Comparison of ENCODE assay signal across 28 cellular contexts in genomic region chr2:19288291-19288690, GRCh38.
"Had no signal": no experiment of that assay in that cellular context is flagged by ENCODE, and none has a peak within 500 bp of the region (broad histone marks: within the 10 kb centered on the region; RNA-seq: fewer than 3 reads in every experiment).

No MANE protein-coding gene starts in this region.

- H3K27ac Mint-ChIP-seq: stimulated activated effector memory CD8-positive, alpha-beta T cell treated with anti-CD3 and anti-CD28 coated beads, Interleukin-12 subunit alpha, Interleukin-12 subunit beta, amount 100 ng/mL, for 72 hours; stimulated activated memory B cell treated with anti-CD40 and anti-IgM and Interleukin-4, amounts not matched to agents 10 μg/mL and 1 μg/mL and 100 μg/mL, for 72 hours; stimulated activated naive B cell treated with anti-CD40 and anti-IgM and Interleukin-4, amounts not matched to agents 10 μg/mL and 1 μg/mL and 100 μg/mL, for 72 hours; stimulated activated naive CD8-positive, alpha-beta T cell treated with anti-CD3 and anti-CD28 coated beads, Interleukin-15, amount 100 ng/mL, for 72 hours; stimulated activated naive CD8-positive, alpha-beta T cell treated with anti-CD3 and anti-CD28 coated beads, Interleukin-15, Interleukin-2, amounts not matched to agents 100 ng/mL and 50 ng/mL, for 24 hours; type B pancreatic cell had no signal

- H3K4me3 Mint-ChIP-seq: stimulated activated effector memory CD8-positive, alpha-beta T cell treated with anti-CD3 and anti-CD28 coated beads, Interleukin-12 subunit alpha, Interleukin-12 subunit beta, amount 100 ng/mL, for 72 hours; stimulated activated memory B cell treated with anti-CD40 and anti-IgM and Interleukin-4, amounts not matched to agents 10 μg/mL and 1 μg/mL and 100 μg/mL, for 72 hours; stimulated activated naive B cell treated with anti-CD40 and anti-IgM and Interleukin-4, amounts not matched to agents 10 μg/mL and 1 μg/mL and 100 μg/mL, for 72 hours; stimulated activated naive CD8-positive, alpha-beta T cell treated with anti-CD3 and anti-CD28 coated beads, Interleukin-15, amount 100 ng/mL, for 72 hours; stimulated activated naive CD8-positive, alpha-beta T cell treated with anti-CD3 and anti-CD28 coated beads, Interleukin-15, Interleukin-2, amounts not matched to agents 100 ng/mL and 50 ng/mL, for 24 hours; type B pancreatic cell had no signal

- H3K4me3 ChIP-seq: stomach, suprapubic skin, testis, thoracic aorta, thyroid gland, tibial artery, tibial nerve, transverse colon, upper lobe of left lung, upper lobe of right lung, uterus, vagina had no signal

- H3K36me3 Mint-ChIP-seq: stimulated activated effector memory CD8-positive, alpha-beta T cell treated with anti-CD3 and anti-CD28 coated beads, Interleukin-12 subunit alpha, Interleukin-12 subunit beta, amount 100 ng/mL, for 72 hours; stimulated activated naive B cell treated with anti-CD40 and anti-IgM and Interleukin-4, amounts not matched to agents 10 μg/mL and 1 μg/mL and 100 μg/mL, for 72 hours; type B pancreatic cell had no signal

- H3K27me3 ChIP-seq: stomach, suprapubic skin, testis, thyroid gland, tibial artery, tibial nerve, transverse colon, upper lobe of left lung, upper lobe of right lung, uterus, vagina had no signal

- ATAC-seq: stimulated activated effector memory CD8-positive, alpha-beta T cell treated with anti-CD3 and anti-CD28 coated beads, Interleukin-12 subunit alpha, Interleukin-12 subunit beta, amount 100 ng/mL, for 72 hours; stimulated activated memory B cell treated with anti-CD40 and anti-IgM and Interleukin-4, amounts not matched to agents 10 μg/mL and 1 μg/mL and 100 μg/mL, for 72 hours; stimulated activated naive B cell treated with anti-CD40 and anti-IgM and Interleukin-4, amounts not matched to agents 10 μg/mL and 1 μg/mL and 100 μg/mL, for 72 hours; stimulated activated naive CD8-positive, alpha-beta T cell treated with anti-CD3 and anti-CD28 coated beads, Interleukin-15, amount 100 ng/mL, for 72 hours; stimulated activated naive CD8-positive, alpha-beta T cell treated with anti-CD3 and anti-CD28 coated beads, Interleukin-15, Interleukin-2, amounts not matched to agents 100 U/mL and 50 U/mL, for 24 hours; upper lobe of right lung had no signal

- H3K27me3 Mint-ChIP-seq: stimulated activated naive B cell treated with anti-CD40 and anti-IgM and Interleukin-4, amounts not matched to agents 10 μg/mL and 1 μg/mL and 100 μg/mL, for 72 hours; stimulated activated naive CD8-positive, alpha-beta T cell treated with anti-CD3 and anti-CD28 coated beads, Interleukin-15, amount 100 ng/mL, for 72 hours; stimulated activated naive CD8-positive, alpha-beta T cell treated with anti-CD3 and anti-CD28 coated beads, Interleukin-15, Interleukin-2, amounts not matched to agents 100 ng/mL and 50 ng/mL, for 24 hours; type B pancreatic cell had no signal

- H3K27ac ChIP-seq: stomach, suprapubic skin, testis, thoracic aorta, thyroid gland, tibial artery, tibial nerve, transverse colon, upper lobe of left lung, upper lobe of right lung, uterus, vagina had no signal

- DNase-seq: stimulated activated CD4-positive, alpha-beta T cell treated with anti-CD3 and anti-CD28 coated beads, Interleukin-2, amount 100 ng/mL, for 48 hours; stimulated activated CD4-positive, alpha-beta T cell treated with anti-CD3 and anti-CD28 coated beads, Interleukin-4, amount 100 ng/mL, for 1 hour; stimulated activated CD4-positive, alpha-beta T cell treated with anti-CD3 and anti-CD28 coated beads, Interleukin-4, amount 100 ng/mL, for 24 hours; stimulated activated CD4-positive, alpha-beta T cell treated with anti-CD3 and anti-CD28 coated beads, Interleukin-4, amount 100 ng/mL, for 4 hours; stimulated activated CD8-positive, alpha-beta memory T cell treated with anti-CD3 and anti-CD28 coated beads, Interleukin-4, amount 100 ng/mL, for 48 hours; stimulated activated naive B cell treated with anti-CD40 and anti-IgM and Interleukin-4, amounts not matched to agents 10 μg/mL and 1 μg/mL and 100 μg/mL, for 72 hours; stimulated activated naive CD4-positive, alpha-beta T cell; stimulated activated naive CD4-positive, alpha-beta T cell treated with Interleukin-2 at 50 U/mL for 16 hours; stimulated activated naive CD8-positive, alpha-beta T cell treated with anti-CD3 and anti-CD28 coated beads, Interleukin-15, amount 100 ng/mL, for 72 hours; stimulated activated naive CD8-positive, alpha-beta T cell treated with anti-CD3 and anti-CD28 coated beads, Interleukin-15, Interleukin-2, amounts not matched to agents 100 U/mL and 50 U/mL, for 24 hours; stomach; substantia nigra; testis; tibial artery; transverse colon; trophoblast cell; upper lobe of left lung; upper lobe of right lung; uterus had no signal

- H3K9me3 ChIP-seq: stomach, suprapubic skin, testis, thoracic aorta, thyroid gland, tibial artery, transverse colon, upper lobe of left lung, upper lobe of right lung, uterus, vagina had no signal

- H3K9me3 Mint-ChIP-seq: stimulated activated effector memory CD8-positive, alpha-beta T cell treated with anti-CD3 and anti-CD28 coated beads, Interleukin-12 subunit alpha, Interleukin-12 subunit beta, amount 100 ng/mL, for 72 hours; stimulated activated memory B cell treated with anti-CD40 and anti-IgM and Interleukin-4, amounts not matched to agents 10 μg/mL and 1 μg/mL and 100 μg/mL, for 72 hours; stimulated activated naive CD8-positive, alpha-beta T cell treated with anti-CD3 and anti-CD28 coated beads, Interleukin-15, Interleukin-2, amounts not matched to agents 100 ng/mL and 50 ng/mL, for 24 hours; type B pancreatic cell had no signal

- H3K4me1 ChIP-seq: stomach, suprapubic skin, testis, thyroid gland, transverse colon, uterus, vagina had no signal

- H3K36me3 ChIP-seq: stomach, suprapubic skin, thoracic aorta, thyroid gland, tibial artery, tibial nerve, transverse colon, upper lobe of left lung, upper lobe of right lung, uterus, vagina had no signal
